In the genomic region with DNA sequence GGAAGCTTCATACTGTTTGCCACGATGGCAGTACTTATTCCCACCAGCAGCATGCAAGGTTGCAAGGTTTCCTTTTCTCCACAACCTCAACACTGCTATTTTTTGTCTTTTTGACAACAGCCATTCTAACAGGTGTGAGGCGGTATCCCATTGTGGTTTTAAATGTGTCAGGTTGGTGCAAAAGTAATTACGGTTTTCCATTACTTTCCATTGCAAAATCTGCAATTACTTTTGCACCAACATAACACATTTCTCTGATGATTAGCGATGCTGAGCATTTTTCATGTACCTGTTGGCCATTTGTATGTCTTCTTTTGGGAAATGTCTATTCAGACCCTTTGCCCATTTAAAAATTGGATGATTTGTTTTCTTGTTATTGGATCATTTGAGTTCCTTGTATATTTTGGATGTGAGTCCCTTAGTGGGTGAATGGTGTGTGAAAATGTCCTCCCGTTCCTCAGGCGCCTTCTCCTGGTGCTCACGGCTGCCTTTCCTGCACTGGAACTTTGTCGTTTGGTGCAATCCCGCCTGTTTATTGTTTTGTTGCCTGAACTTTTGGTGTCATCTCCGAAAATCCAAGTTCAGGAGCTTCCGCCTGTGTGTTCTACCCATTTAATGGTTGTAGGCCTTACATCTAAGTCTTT, we compare ENCODE assay signal across 29 cellular contexts.
"Had no signal": no experiment of that assay in that cellular context is flagged by ENCODE, and none has a peak within 500 bp of the region (broad histone marks: within the 10 kb centered on the region; RNA-seq: fewer than 3 reads in every experiment).

No MANE protein-coding gene starts in this region.

- H3K4me1 ChIP-seq: adrenal gland, body of pancreas, foreskin keratinocyte, gastrocnemius medialis had no signal

- H3K27ac ChIP-seq: adrenal gland, body of pancreas, esophagus muscularis mucosa, foreskin keratinocyte, gastrocnemius medialis, heart left ventricle had no signal

- H3K27ac Mint-ChIP-seq: activated CD4-positive, alpha-beta memory T cell treated with anti-CD3 and anti-CD28 coated beads for 36 hours; activated CD4-positive, alpha-beta T cell treated with anti-CD3 and anti-CD28 coated beads for 36 hours; activated CD4-positive, alpha-beta T cell treated with anti-CD3 and anti-CD28 coated beads, Interleukin-2, amount 10 ng/mL, durations not matched to agents 24 days and 14 days; activated CD8-positive, alpha-beta memory T cell treated with anti-CD3 and anti-CD28 coated beads, Interleukin-2, amount 10 ng/mL, durations not matched to agents 7 days and 5 days; activated CD8-positive, alpha-beta T cell treated with anti-CD3 and anti-CD28 coated beads, Interleukin-2, amount 10 ng/mL, durations not matched to agents 7 days and 5 days; activated naive CD4-positive, alpha-beta T cell treated with anti-CD3 and anti-CD28 coated beads for 36 hours; activated naive CD4-positive, alpha-beta T cell treated with anti-CD3 and anti-CD28 coated beads, Interleukin-2, amount 50 U/mL, for 24 hours; activated naive CD8-positive, alpha-beta T cell treated with anti-CD3 and anti-CD28 coated beads for 36 hours; activated naive CD8-positive, alpha-beta T cell treated with anti-CD3 and anti-CD28 coated beads, Interleukin-2, amount 50 U/mL, for 24 hours; activated T-helper 2 cell treated with anti-CD3 and anti-CD28 coated beads, Interferon-gamma antibody, Interleukin-2, Interleukin-4, amounts not matched to agents 10 μg/mL and 5 μg/mL and 100 μg/mL, durations not matched to agents 14 hours and 24 hours and 36 hours; effector memory CD8-positive, alpha-beta T cell had no signal

- H3K4me3 Mint-ChIP-seq: activated CD4-positive, alpha-beta memory T cell treated with anti-CD3 and anti-CD28 coated beads for 36 hours; activated CD4-positive, alpha-beta T cell treated with anti-CD3 and anti-CD28 coated beads for 36 hours; activated CD4-positive, alpha-beta T cell treated with anti-CD3 and anti-CD28 coated beads, Interleukin-2, amount 10 ng/mL, durations not matched to agents 24 days and 14 days; activated CD8-positive, alpha-beta memory T cell treated with anti-CD3 and anti-CD28 coated beads, Interleukin-2, amount 10 ng/mL, durations not matched to agents 7 days and 5 days; activated CD8-positive, alpha-beta T cell treated with anti-CD3 and anti-CD28 coated beads, Interleukin-2, amount 10 ng/mL, durations not matched to agents 7 days and 5 days; activated naive CD4-positive, alpha-beta T cell treated with anti-CD3 and anti-CD28 coated beads for 36 hours; activated naive CD4-positive, alpha-beta T cell treated with anti-CD3 and anti-CD28 coated beads, Interleukin-2, amount 50 U/mL, for 24 hours; activated naive CD8-positive, alpha-beta T cell treated with anti-CD3 and anti-CD28 coated beads for 36 hours; activated naive CD8-positive, alpha-beta T cell treated with anti-CD3 and anti-CD28 coated beads, Interleukin-2, amount 50 U/mL, for 24 hours; effector memory CD8-positive, alpha-beta T cell had no signal

- H3K36me3 Mint-ChIP-seq: activated CD4-positive, alpha-beta memory T cell treated with anti-CD3 and anti-CD28 coated beads for 36 hours; activated CD8-positive, alpha-beta memory T cell treated with anti-CD3 and anti-CD28 coated beads, Interleukin-2, amount 10 ng/mL, durations not matched to agents 7 days and 5 days; activated naive CD4-positive, alpha-beta T cell treated with anti-CD3 and anti-CD28 coated beads, Interleukin-2, amount 50 U/mL, for 24 hours; activated naive CD8-positive, alpha-beta T cell treated with anti-CD3 and anti-CD28 coated beads for 36 hours had no signal

- ATAC-seq: activated CD4-positive, alpha-beta T cell treated with anti-CD3 and anti-CD28 coated beads for 36 hours; activated CD8-positive, alpha-beta memory T cell treated with anti-CD3 and anti-CD28 coated beads, Interleukin-2, amount 10 ng/mL, durations not matched to agents 7 days and 5 days; activated CD8-positive, alpha-beta T cell treated with anti-CD3 and anti-CD28 coated beads, Interleukin-2, amount 10 ng/mL, durations not matched to agents 7 days and 5 days; activated naive CD8-positive, alpha-beta T cell treated with anti-CD3 and anti-CD28 coated beads, Interleukin-2, amount 50 U/mL, for 24 hours; body of pancreas; effector memory CD8-positive, alpha-beta T cell; foreskin keratinocyte; gastrocnemius medialis; heart left ventricle had no signal

- FAIRE-seq: colon had no signal

- H3K27me3 Mint-ChIP-seq: activated CD4-positive, alpha-beta memory T cell treated with anti-CD3 and anti-CD28 coated beads for 36 hours; activated CD4-positive, alpha-beta T cell treated with anti-CD3 and anti-CD28 coated beads for 36 hours; activated CD4-positive, alpha-beta T cell treated with anti-CD3 and anti-CD28 coated beads, Interleukin-2, amount 10 ng/mL, durations not matched to agents 24 days and 14 days; activated naive CD4-positive, alpha-beta T cell treated with anti-CD3 and anti-CD28 coated beads, Interleukin-2, amount 50 U/mL, for 24 hours; activated naive CD8-positive, alpha-beta T cell treated with anti-CD3 and anti-CD28 coated beads for 36 hours; activated naive CD8-positive, alpha-beta T cell treated with anti-CD3 and anti-CD28 coated beads, Interleukin-2, amount 50 U/mL, for 24 hours had no signal

- H3K27me3 ChIP-seq: adrenal gland, body of pancreas, foreskin keratinocyte had no signal

- H3K4me1 Mint-ChIP-seq: activated CD4-positive, alpha-beta T cell treated with anti-CD3 and anti-CD28 coated beads for 36 hours; activated CD4-positive, alpha-beta T cell treated with anti-CD3 and anti-CD28 coated beads, Interleukin-2, amount 10 ng/mL, durations not matched to agents 24 days and 14 days; activated CD8-positive, alpha-beta memory T cell treated with anti-CD3 and anti-CD28 coated beads, Interleukin-2, amount 10 ng/mL, durations not matched to agents 7 days and 5 days; activated naive CD4-positive, alpha-beta T cell treated with anti-CD3 and anti-CD28 coated beads, Interleukin-2, amount 50 U/mL, for 24 hours; activated naive CD8-positive, alpha-beta T cell treated with anti-CD3 and anti-CD28 coated beads, Interleukin-2, amount 50 U/mL, for 24 hours had no signal

- H3K9me3 ChIP-seq: adrenal gland, body of pancreas, gastrocnemius medialis had no signal

- H3K36me3 ChIP-seq: adrenal gland, esophagus muscularis mucosa, gastrocnemius medialis, heart left ventricle had no signal

- H3K4me3 ChIP-seq: adrenal gland, body of pancreas, esophagus muscularis mucosa, gastrocnemius medialis, heart left ventricle had no signal

- DNase-seq: activated CD4-positive, alpha-beta memory T cell treated with anti-CD3 and anti-CD28 coated beads for 36 hours; activated CD4-positive, alpha-beta T cell treated with anti-CD3 and anti-CD28 coated beads for 36 hours; activated CD4-positive, alpha-beta T cell treated with anti-CD3 and anti-CD28 coated beads, Interleukin-2, amount 10 ng/mL, durations not matched to agents 24 days and 14 days; activated CD4-positive, CD25-positive, alpha-beta regulatory T cell; activated CD4-positive, CD25-positive, alpha-beta regulatory T cell treated with anti-CD3 and anti-CD28 coated beads, Interleukin-2, amount 50 U/mL, for 72 hours; activated CD8-positive, alpha-beta memory T cell treated with anti-CD3 and anti-CD28 coated beads, Interleukin-2, amount 10 ng/mL, durations not matched to agents 7 days and 5 days; activated CD8-positive, alpha-beta T cell treated with anti-CD3 and anti-CD28 coated beads, Interleukin-2, amount 10 ng/mL, durations not matched to agents 7 days and 5 days; activated naive CD8-positive, alpha-beta T cell treated with anti-CD3 and anti-CD28 coated beads for 36 hours; activated naive CD8-positive, alpha-beta T cell treated with anti-CD3 and anti-CD28 coated beads, Interleukin-2, amount 50 U/mL, for 24 hours; activated T-cell treated with anti-CD3 and anti-CD28 coated beads, Interleukin-2, amount 50 U/mL, for 1 hour; amygdala; body of pancreas; caudate nucleus; cortex of kidney; dermis blood vessel endothelial cell; effector CD4-positive, alpha-beta T cell; effector memory CD8-positive, alpha-beta T cell; erythroblast; foreskin keratinocyte; glutamatergic neuron; heart left ventricle; T-helper 2 cell had no signal

- H3K9me3 Mint-ChIP-seq: activated CD4-positive, alpha-beta T cell treated with anti-CD3 and anti-CD28 coated beads, Interleukin-2, amount 10 ng/mL, durations not matched to agents 24 days and 14 days; activated naive CD4-positive, alpha-beta T cell treated with anti-CD3 and anti-CD28 coated beads, Interleukin-2, amount 50 U/mL, for 24 hours; activated T-helper 2 cell treated with anti-CD3 and anti-CD28 coated beads, Interferon-gamma antibody, Interleukin-2, Interleukin-4, amounts not matched to agents 10 μg/mL and 5 μg/mL and 100 μg/mL, durations not matched to agents 14 hours and 24 hours and 36 hours; effector memory CD8-positive, alpha-beta T cell had no signal
